Comparison of ENCODE assay signal across 16 cellular contexts in genomic region chr16:80028581-80029380, GRCh38.
DNase-seq lines count a peak whose midpoint lies in the region; TF ChIP-seq lines count a peak whose summit lies in the region.
"Had no signal": no experiment of that assay in that cellular context is flagged by ENCODE, and none has a peak within 500 bp of the region (broad histone marks: within the 10 kb centered on the region; RNA-seq: fewer than 3 reads in every experiment).

No MANE protein-coding gene starts in this region.

- no peaks in the 10 kb centered on the region for H3K27me3 Mint-ChIP-seq in neural crest cell (ENCODE audit: low read depth)
- peaks cover 4 to 21% of the 10 kb centered on the region in 2 donors for H3K27me3 Mint-ChIP-seq in CD8-positive, alpha-beta memory T cell

- H3K9me3 ChIP-seq in mammary epithelial cell (replicated peaks; ENCODE audit: insufficient read depth, low read length): no peaks in the 10 kb centered on the region
- H3K9me3 ChIP-seq in breast epithelium: no peaks in the 10 kb centered on the region
- H3K9me3 ChIP-seq in esophagus squamous epithelium: no peaks in the 10 kb centered on the region
- no peaks in the 10 kb centered on the region for H3K9me3 ChIP-seq in CD8-positive, alpha-beta memory T cell (ENCODE audit: low read length)
- H3K9me3 ChIP-seq in MM.1S (replicated peaks; ENCODE audit: insufficient read depth, low read length): no peaks in the 10 kb centered on the region

- intact Hi-C loops in mammary epithelial cell (cut with micrococcal nuclease): loop anchor here (5.0 kb wide), 2 partner anchors 74 to 426 kb away; partner anchors contain the start of gene MAF
- intact Hi-C loops in breast epithelium (cut with DNase I; ENCODE audit: low total_unique reads): no loop called here
- intact Hi-C loops in esophagus squamous epithelium (cut with DNase I): no loop called here

- H3K36me3 ChIP-seq in mammary epithelial cell (ENCODE audit: insufficient read depth, low read length) (no peaks in the 10 kb centered on the region), breast epithelium (no peaks in the 10 kb centered on the region), esophagus squamous epithelium (no peaks in the 10 kb centered on the region), MM.1S (replicated peaks; ENCODE audit: insufficient read depth, low read length) (no peaks in the 10 kb centered on the region)
- no peaks in the 10 kb centered on the region for H3K36me3 ChIP-seq in CD8-positive, alpha-beta memory T cell (ENCODE audit: insufficient read depth, low read length)
- H3K36me3 ChIP-seq: BLaER1 had no signal

- H3K4me3 Mint-ChIP-seq in neural crest cell: no peak overlapping the region
- H3K4me3 Mint-ChIP-seq in CD8-positive, alpha-beta memory T cell: no peak overlapping the region
- H3K4me3 Mint-ChIP-seq: GM23338 had no signal

- peaks cover 44% of the 10 kb centered on the region for H3K4me1 ChIP-seq in mammary epithelial cell (ENCODE audit: insufficient read depth, low read length)
- H3K4me1 ChIP-seq in breast epithelium: no peaks in the 10 kb centered on the region
- peaks cover 5 to 83% (median 29%) of the 10 kb centered on the region in 3 donors for H3K4me1 ChIP-seq in esophagus squamous epithelium
- no peaks in the 10 kb centered on the region for H3K4me1 ChIP-seq in CD8-positive, alpha-beta memory T cell (ENCODE audit: insufficient read depth, low read length)
- H3K4me1 ChIP-seq in MM.1S (ENCODE audit: low read length): 0 out of 2 replicates have a peak, but pooled peaks cover 4% of the 10 kb centered on the region

- TF ChIP-seq POLR2A in breast epithelium (IDR thresholded peaks at IDR 0.05) (no peak), esophagus squamous epithelium (IDR thresholded peaks at IDR 0.05) (no peak)

- peaks cover 14% of the 10 kb centered on the region for H3K4me1 Mint-ChIP-seq in neural crest cell
- H3K4me1 Mint-ChIP-seq in CD8-positive, alpha-beta memory T cell: peaks cover 10 to 11% (median 10%) of the 10 kb centered on the region in 3 donors

- CTCF ChIA-PET in mammary epithelial cell (lab: Charles Lee; ENCODE audit: low non-redundant PET): no interaction called here
- CTCF ChIA-PET in CD8-positive, alpha-beta memory T cell (lab: Charles Lee): no interaction called here

- no peaks in the 10 kb centered on the region for H3K9me2 ChIP-seq in MM.1S (replicated peaks; ENCODE audit: insufficient read depth, low read length)

- peaks cover 7% of the 10 kb centered on the region for H3K36me3 Mint-ChIP-seq in neural crest cell (ENCODE audit: low read depth)
- no peaks in the 10 kb centered on the region for H3K36me3 Mint-ChIP-seq in CD8-positive, alpha-beta memory T cell

- H3K4me3 ChIP-seq in mammary epithelial cell (replicated peaks in 1 of 3; ENCODE audit: insufficient read depth in 1 of 3, low read depth in 2 of 3, low read length in 3 of 3) (no peak overlapping the region), breast epithelium (no peak overlapping the region), esophagus squamous epithelium (no peak overlapping the region), MM.1S (ENCODE audit: low read length) (no peak overlapping the region)
- H3K4me3 ChIP-seq in CD8-positive, alpha-beta memory T cell (ENCODE audit: low read length): no peak overlapping the region
- H3K4me3 ChIP-seq: BLaER1, GM12878, GM23338 had no signal

- no peak for TF ChIP-seq CTCF in mammary epithelial cell (conservative IDR thresholded peaks at IDR 0.05 in 1 of 2, IDR thresholded peaks at IDR 0.05 in 1 of 2; ENCODE audit: extremely low read depth in 1 of 2, insufficient read depth in 1 of 2, low read depth in 1 of 2, low read length in 2 of 2)
- TF ChIP-seq CTCF in breast epithelium (IDR thresholded peaks at IDR 0.05): no peak
- no peak for TF ChIP-seq CTCF in esophagus squamous epithelium (IDR thresholded peaks at IDR 0.05)
- no peak for TF ChIP-seq CTCF in neural crest cell (conservative IDR thresholded peaks at IDR 0.05)
- TF ChIP-seq CTCF in MM.1S (IDR thresholded peaks at IDR 0.05; ENCODE audit: low read length): no peak

- H3F3A ChIP-seq in MM.1S (ENCODE audit: insufficient read depth, low read length): no peaks in the 10 kb centered on the region

- in situ Hi-C loops in mammary epithelial cell (cut with MboI; ENCODE audit: low sequenced_read_pairs in 2 of 2): no loop called here

- BruUV-seq in mammary epithelial cell (replicated peaks; lab: Mats Ljungman, UMichigan): no TSS peak

- peak overlapping the region; percentile 64 for H3K27ac Mint-ChIP-seq in neural crest cell (ENCODE audit: unreplicated experiment)
- no peak overlapping the region for H3K27ac Mint-ChIP-seq in CD8-positive, alpha-beta memory T cell
- H3K27ac Mint-ChIP-seq: GM23338 had no signal

- H3K27me3 ChIP-seq in mammary epithelial cell (ENCODE audit: insufficient read depth, low read length): no peaks in the 10 kb centered on the region
- H3K27me3 ChIP-seq in breast epithelium: no peaks in the 10 kb centered on the region
- no peaks in the 10 kb centered on the region for H3K27me3 ChIP-seq in esophagus squamous epithelium
- H3K27me3 ChIP-seq in CD8-positive, alpha-beta memory T cell (ENCODE audit: insufficient read depth, low read length, poor library complexity, severe bottlenecking): no peaks in the 10 kb centered on the region
- no peaks in the 10 kb centered on the region for H3K27me3 ChIP-seq in MM.1S (replicated peaks; ENCODE audit: insufficient read depth, low read length)
- H3K27me3 ChIP-seq: BLaER1 had no signal

- H4K20me1 ChIP-seq in mammary epithelial cell (ENCODE audit: insufficient read depth, low read length): no peaks in the 10 kb centered on the region
- no peaks in the 10 kb centered on the region for H4K20me1 ChIP-seq in MM.1S (ENCODE audit: insufficient read depth, low read length)
- H4K20me1 ChIP-seq: BLaER1 had no signal

- WGBS in mammary epithelial cell (ENCODE audit: low coverage, missing lambda C conversion rate): 99% methylated on average over 5 of the region's 5 CpGs
- 87 to 92% methylated on average over 5 of the region's 5 CpGs for WGBS in esophagus squamous epithelium, 2 donors

- H3K9me3 Mint-ChIP-seq in neural crest cell: peaks cover 14% of the 10 kb centered on the region
- H3K9me3 Mint-ChIP-seq in CD8-positive, alpha-beta memory T cell: peaks cover 0 to 9% (median 1%) of the 10 kb centered on the region in 5 donors

- dilution Hi-C loops in mammary epithelial cell (cut with HindIII; ENCODE audit: low sequenced_read_pairs): no loop called here

- H3K79me2 ChIP-seq in mammary epithelial cell (ENCODE audit: insufficient read depth, low read length): no peaks in the 10 kb centered on the region
- H3K79me2 ChIP-seq in MM.1S (ENCODE audit: low read length): no peaks in the 10 kb centered on the region

- no peak overlapping the region for H3K9ac ChIP-seq in mammary epithelial cell (ENCODE audit: insufficient read depth, low read length)
- no peak overlapping the region for H3K9ac ChIP-seq in MM.1S (ENCODE audit: low read length)
- H3K9ac ChIP-seq: BLaER1 had no signal

- H2AFZ ChIP-seq in mammary epithelial cell (ENCODE audit: low read depth, low read length): no peak overlapping the region
- H2AFZ ChIP-seq in MM.1S (ENCODE audit: low read length): no peak overlapping the region
- H2AFZ ChIP-seq: GM23338 had no signal

- POLR2A ChIA-PET in CD8-positive, alpha-beta memory T cell (lab: Charles Lee): no interaction called here

- H3K27ac ChIP-seq in mammary epithelial cell (ENCODE audit: insufficient read depth, low read depth, low read length) (peak overlapping the region; percentile 96), breast epithelium (no peak overlapping the region), esophagus squamous epithelium (peak overlapping the region in 3 of 4 donors; percentile 3 to 88 (median 82)), MM.1S (ENCODE audit: low read length) (no peak overlapping the region)
- no peak overlapping the region for H3K27ac ChIP-seq in CD8-positive, alpha-beta memory T cell (ENCODE audit: low read depth, low read length)
- H3K27ac ChIP-seq: 22Rv1, BLaER1 had no signal

- no peak overlapping the region for H3K4me2 ChIP-seq in mammary epithelial cell (ENCODE audit: insufficient read depth, low read depth, low read length)
- H3K4me2 ChIP-seq in MM.1S (ENCODE audit: low read depth, low read length): no peak overlapping the region
- H3K4me2 ChIP-seq: GM23338 had no signal

- DNase-seq in mammary epithelial cell: no peak
- DNase-seq in breast epithelium (ENCODE audit: low spot score in 2 of 2): no peak
- DNase-seq in esophagus squamous epithelium (lab: John Stamatoyannopoulos, UW): no peak
- no peak for DNase-seq in neural crest cell (ENCODE audit: low read depth, low spot score)
- no peak for DNase-seq in CD8-positive, alpha-beta memory T cell
- DNase-seq in MM.1S: no peak
- DNase-seq in SW480 (ENCODE audit: low spot score): no peak
- DNase-seq in DMS 273 (lab: John Stamatoyannopoulos, UW; ENCODE audit: unreplicated experiment): no peak
- DNase-seq: DMS153; NCI-H345; NCI-H69; NK-92 treated with Interleukin-12 subunit alpha and Interleukin-12 subunit beta, amount 100 ng/mL, for 24 hours had no signal

Comparison
In these comparisons a context has a peak if more than half of its experiments do, and no peak if none do; other contexts are left out.
1. H3K27ac ChIP-seq: peak in mammary epithelial cell (single experiment) and esophagus squamous epithelium (3 of 4); none in breast epithelium (0 of 2), CD8-positive, alpha-beta memory T cell (single experiment) and MM.1S (single experiment).